ENCODE assay signal across 34 cellular contexts in the genomic region with DNA sequence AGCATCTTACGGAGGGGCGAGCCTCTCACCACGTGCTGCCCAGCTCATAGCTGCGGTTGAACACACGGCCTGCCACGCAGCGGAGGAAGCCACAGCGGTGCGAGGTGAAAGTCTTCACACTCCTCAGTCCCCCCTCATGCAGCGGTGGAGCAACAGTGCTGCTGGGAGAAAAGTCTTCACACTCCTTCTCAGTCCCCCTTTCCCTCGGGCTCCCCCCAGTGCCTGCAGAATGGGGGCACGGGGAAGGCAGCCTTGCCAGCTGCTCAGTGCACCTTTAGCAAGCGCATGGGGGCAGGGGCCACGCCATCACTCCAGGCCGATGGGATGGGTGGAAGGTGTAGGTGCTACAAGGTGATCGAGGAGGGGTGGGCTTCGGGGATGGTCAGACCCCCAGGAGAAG.
"Had no signal": no experiment of that assay in that cellular context is flagged by ENCODE, and none has a peak within 500 bp of the region (broad histone marks: within the 10 kb centered on the region; RNA-seq: fewer than 3 reads in every experiment).

No MANE protein-coding gene starts in this region.

- H3K4me3 ChIP-seq: MG63 had no signal

- H3K4me2 ChIP-seq: KMS-11 had no signal

- H3K9me3 ChIP-seq: MG63 had no signal

- H3K9ac ChIP-seq: KMS-11 had no signal

- H3K36me3 ChIP-seq: MG63 had no signal

- DNase-seq: Karpas-422, Kasumi-1, KG1, MG63, MM.1S, MV-4-11, NCI-H1048, NCI-H1092, NCI-H1092 treated with DMSO at 0.1 percent for 48 hours, NCI-H1105, NCI-H1105 treated with DMSO at 0.1 percent for 48 hours, NCI-H1417, NCI-H1417 treated with DMSO at 0.1 percent for 48 hours, NCI-H1436, NCI-H1436 treated with DMSO at 0.1 percent for 48 hours, NCI-H146, NCI-H1694, NCI-H1694 treated with DMSO at 0.1 percent for 48 hours, NCI-H187, NCI-H187 treated with DMSO at 0.1 percent for 48 hours, NCI-H1930, NCI-H2029, NCI-H2029 treated with DMSO at 0.1 percent for 48 hours, NCI-H2081, NCI-H2081 treated with DMSO at 0.1 percent for 48 hours, NCI-H2107, NCI-H2171, NCI-H2171 treated with DMSO at 0.1 percent for 48 hours, NCI-H2227 treated with DMSO at 0.1 percent for 48 hours, NCI-H226, NCI-H345, NCI-H446, NCI-H446 treated with DMSO at 0.1 percent for 48 hours had no signal

- H3K27ac ChIP-seq: KMS-11 had no signal
